Comparison of ENCODE assay signal across 8 cellular contexts in genomic region chr16:8660841-8661301, GRCh38. TPM values are rescaled to one million over a fixed set of nuclear protein-coding genes. Genes with fewer than 3 reads are reported as not detected.
DNase-seq lines count a peak whose midpoint lies in the region; ATAC-seq, FAIRE-seq and TF ChIP-seq lines count a peak whose summit lies in the region.

No MANE protein-coding gene starts in this region.

- in situ Hi-C loops in GM13976 (cut with MboI; ENCODE audit: low sequenced_read_pairs, unreplicated experiment) = loop anchor here (10.0 kb wide), 2 partner anchors 214 to 474 kb away; no protein-coding TSS in a partner anchor

- CTCF ChIA-PET in A549 (lab: Yijun Ruan, JAX) = interaction anchor here (0.5 to 17.0 kb wide), 44 partner anchors 9 to 654 kb away, joined by 3 to 173 read pairs (median 5); partner anchors contain the start of genes LITAFD and TMEM186

- peak overlapping the region in 2 of 5 experiments; percentile 54 to 63 for H3K4me3 Mint-ChIP-seq in brain

- TF ChIP-seq CTCF in A549 (IDR thresholded peaks at IDR 0.05) (peak; percentile 64), GM13976 (IDR thresholded peaks at IDR 0.05; ENCODE audit: borderline replicate concordance, control extremely low read depth, extremely low read depth, insufficient read depth, missing control alignments) (peak; percentile 84), brain (conservative IDR thresholded peaks at IDR 0.05) (peak; percentile 73 to 85), spleen (IDR thresholded peaks at IDR 0.05 in 8 of 11, conservative IDR thresholded peaks at IDR 0.05 in 3 of 11) (peak; percentile 39 to 75 (median 66))

- no peaks in the 10 kb centered on the region for H3K9me3 Mint-ChIP-seq in brain

- H3K27ac Mint-ChIP-seq in brain = peak overlapping the region in 3 of 5 experiments; percentile 72 to 94 (median 83)

- no peak overlapping the region for H3K27ac ChIP-seq in A549
- H3K27ac ChIP-seq in iPS DF 6.9 (ENCODE audit: low read length) = no peak overlapping the region
- H3K27ac ChIP-seq in spleen = no peak overlapping the region

- WGBS in A549 (ENCODE audit: missing lambda C conversion rate) = 9% methylated on average over 12 of the region's 13 CpGs
- WGBS in iPS DF 6.9 (ENCODE audit: insufficient coverage, insufficient read length) = no CpG with 5 or more reads among the region's 13 CpGs
- 30 to 43% (median 34%) methylated on average over 11 to 13 of the region's 13 CpGs for WGBS in spleen, 5 donors

- TF ChIP-seq POLR2A in A549 (IDR thresholded peaks at IDR 0.05; ENCODE audit: low read length) = no peak
- TF ChIP-seq POLR2A in spleen (IDR thresholded peaks at IDR 0.05) = no peak

- no peaks in the 10 kb centered on the region for H3K36me3 Mint-ChIP-seq in brain

- H3K27me3 Mint-ChIP-seq in brain = peaks cover 8% of the 10 kb centered on the region

- H3K4me2 ChIP-seq in A549 = peak overlapping the region; percentile 52; the same call in 2 of the 3 replicates

- peaks cover 10% of the 10 kb centered on the region for H3K4me1 Mint-ChIP-seq in brain

- H3K36me3 ChIP-seq in iPS DF 6.9 (ENCODE audit: control insufficient read depth, insufficient read depth, low read length) (no peaks in the 10 kb centered on the region), spleen (peaks cover 0 to 32% (median 16%) of the 10 kb centered on the region in 6 donors)

- H3K4me1 ChIP-seq in A549 (no peaks in the 10 kb centered on the region), iPS DF 6.9 (ENCODE audit: control insufficient read depth, insufficient read depth, low read length) (no peaks in the 10 kb centered on the region), spleen (no peaks in the 10 kb centered on the region)

- H3K9me3 ChIP-seq in A549 = no peaks in the 10 kb centered on the region
- no peaks in the 10 kb centered on the region for H3K9me3 ChIP-seq in iPS DF 6.9 (ENCODE audit: control insufficient read depth, insufficient read depth, low read length)
- H3K9me3 ChIP-seq in spleen = no peaks in the 10 kb centered on the region

- intact Hi-C loops in spleen (cut with DNase I; ENCODE audit: low total_unique reads) = loop anchor here (5.0 kb wide), 1 partner anchor 221 kb away; the partner anchor contains the start of gene LITAFD

- peak; percentile 47 to 72 for DNase-seq in A549 (ENCODE audit: low read depth in 1 of 2, low spot score in 1 of 2)
- DNase-seq in GM13976 (ENCODE audit: low spot score) = peak; percentile 74
- DNase-seq in NCI-H1105 treated with DMSO at 0.1 percent for 48 hours (lab: John Stamatoyannopoulos, UW) = peak; percentile 50
- DNase-seq in T-helper 2 cell = peak in 4 of 5 experiments; percentile 13 to 50 (median 34)
- peak; percentile 83 for DNase-seq in iPS DF 6.9 (ENCODE audit: low read depth, low spot score)
- peak; percentile 87 for DNase-seq in spleen

- TF ChIP-seq EP300 in A549 (IDR thresholded peaks at IDR 0.05) = no peak

- no peak for FAIRE-seq in A549 (lab: Jason Lieb, UNC)

- ATAC-seq in A549 (peak; percentile 88 to 95), GM19452 (IDR thresholded peaks at IDR 0.05; ENCODE audit: unreplicated experiment) (no peak)

- peak; percentile 81 to 89 for TF ChIP-seq RAD21 in A549 (conservative IDR thresholded peaks at IDR 0.05 in 1 of 2, IDR thresholded peaks at IDR 0.05 in 1 of 2)

- H3K27me3 ChIP-seq in iPS DF 6.9 (ENCODE audit: control insufficient read depth, insufficient read depth, low read length) = no peaks in the 10 kb centered on the region
- H3K27me3 ChIP-seq in spleen (replicated peaks in 1 of 7) = no peaks in the 10 kb centered on the region

- no peak overlapping the region for H3K4me3 ChIP-seq in A549
- H3K4me3 ChIP-seq in iPS DF 6.9 (ENCODE audit: low read length) = no peak overlapping the region
- H3K4me3 ChIP-seq in spleen = no peak overlapping the region

- POLR2A ChIA-PET in A549 (lab: Yijun Ruan, JAX) = interaction anchor here (0.7 kb wide), 1 partner anchor 170 kb away, joined by 3 read pairs; no protein-coding TSS in a partner anchor

TF ChIP-seq in A549, 52 proteins besides CTCF, POLR2A, EP300 and RAD21:
- TF ChIP-seq SMC3 (IDR thresholded peaks at IDR 0.05) (peak; percentile 62), MAFK (IDR thresholded peaks at IDR 0.05; ENCODE audit: partially characterized antibody) (no peak)

RNA-seq across cellular contexts. Expression of gene ABAT, which starts 13.5 kb away (rescaled TPM):
- polyA plus RNA-seq in A549 (2011; rRNA removed) = 1.2 and 1.3 TPM in 2 replicates
- polyA plus RNA-seq in A549 (2012; cell fraction: cytosol; rRNA removed) = 0.16 and 0.27 TPM in 2 replicates
- polyA plus RNA-seq in A549 (2012; cell fraction: nucleus; rRNA removed) = 0.58 and 0.69 TPM in 2 replicates
- 0.60 to 0.68 TPM (median 0.66 TPM) in 3 replicates for polyA plus RNA-seq in A549 (2017; fragmentation: RNase III; extraction: RNeasy Plus Mini Kit Qiagen cat#74134 plus additional on column Dnase treatment)
- 1.1 and 1.7 TPM in 2 replicates for polyA minus RNA-seq in A549 (2011; rRNA and poly(A)+ RNA removed)
- polyA plus RNA-seq in brain (ENCODE audit: insufficient read depth, low read depth, low replicate concordance) = 76.9 TPM
- total RNA-seq in spleen = 10 to 100 TPM in 2 of 7 donors, 1 to 10 TPM in 5; 6.2 to 13.5 (median 9.0) TPM
- polyA plus RNA-seq in spleen = 1 to 10 TPM; 3.9 to 6.2 (median 5.1) TPM

RNA-seq across cellular contexts. Expression of gene METTL22, which starts 39.4 kb away (rescaled TPM):
- 36.7 and 40.9 TPM in 2 replicates for polyA plus RNA-seq in A549 (2011; rRNA removed)
- polyA plus RNA-seq in A549 (2012; cell fraction: cytosol; rRNA removed) = 40.8 and 45.1 TPM in 2 replicates
- polyA plus RNA-seq in A549 (2012; cell fraction: nucleus; rRNA removed) = 85.0 and 109 TPM in 2 replicates
- 18.6 to 22.8 TPM (median 21.0 TPM) in 3 replicates for polyA plus RNA-seq in A549 (2017; fragmentation: RNase III; extraction: RNeasy Plus Mini Kit Qiagen cat#74134 plus additional on column Dnase treatment)
- polyA minus RNA-seq in A549 (2011; rRNA and poly(A)+ RNA removed) = 65.2 and 70.4 TPM in 2 replicates
- 16.3 TPM for polyA plus RNA-seq in brain (ENCODE audit: insufficient read depth, low read depth, low replicate concordance)
- total RNA-seq in spleen = 10 to 100 TPM; 35.7 to 58.8 (median 47.5) TPM
- polyA plus RNA-seq in spleen = 10 to 100 TPM; 14.8 to 23.7 (median 22.2) TPM

Comparison
In these comparisons a context has a peak if more than half of its experiments do, and no peak if none do; other contexts are left out.
1. DNase-seq: peak in every context shown above with its lines; median percentile 87 in spleen; 83 in iPS DF 6.9; 74 in GM13976; 60 in A549; 50 in NCI-H1105 treated with DMSO at 0.1 percent for 48 hours; 34 in T-helper 2 cell.
2. RNA of gene ABAT, which starts 13.5 kb away (polyA plus RNA-seq): 76.9 TPM in brain (single experiment); 3.9 to 6.2 TPM in spleen and 0.16 to 1.3 TPM in A549; every median in the first group is over 10 times any median in the second.
3. Peak in every context shown above with its lines, with median percentiles within 50 percentile points of each other: CTCF ChIP-seq.